ENCODE assay signal across 1 cellular context in genomic region chr3:94028093-94028837, GRCh38.
TF ChIP-seq lines count a peak whose summit lies in the region.

Gene STX19 (minus strand): TSS chr3:94028597. CDS start chr3:94015269, 13,328 bp downstream.

TF ChIP-seq in WTC11, 78 proteins besides CTCF, POLR2A, EP300 and RAD21 (continued from another document):
- TF ChIP-seq AR (CRISPR knock-in tag; IDR thresholded peaks at IDR 0.05) (no peak), JAZF1 (CRISPR knock-in tag; IDR thresholded peaks at IDR 0.05) (no peak), RELA (CRISPR knock-in tag; IDR thresholded peaks at IDR 0.05; ENCODE audit: borderline replicate concordance) (no peak), ATF1 (CRISPR knock-in tag; IDR thresholded peaks at IDR 0.05) (no peak), FOXJ3 (CRISPR knock-in tag; IDR thresholded peaks at IDR 0.05; ENCODE audit: borderline replicate concordance) (no peak), JUN (CRISPR knock-in tag; IDR thresholded peaks at IDR 0.05) (no peak), CREB1 (CRISPR knock-in tag; IDR thresholded peaks at IDR 0.05) (no peak)
- TF ChIP-seq, protein P1, sequence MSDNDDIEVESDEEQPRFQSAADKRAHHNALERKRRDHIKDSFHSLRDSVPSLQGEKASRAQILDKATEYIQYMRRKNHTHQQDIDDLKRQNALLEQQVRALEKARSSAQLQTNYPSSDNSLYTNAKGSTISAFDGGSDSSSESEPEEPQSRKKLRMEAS (CRISPR knock-in tag; IDR thresholded peaks at IDR 0.05): no peak
TF ChIP-seq in WTC11: peak in this region for 0.
